Comparison of ENCODE assay signal across 2 cellular contexts in the genomic region with DNA sequence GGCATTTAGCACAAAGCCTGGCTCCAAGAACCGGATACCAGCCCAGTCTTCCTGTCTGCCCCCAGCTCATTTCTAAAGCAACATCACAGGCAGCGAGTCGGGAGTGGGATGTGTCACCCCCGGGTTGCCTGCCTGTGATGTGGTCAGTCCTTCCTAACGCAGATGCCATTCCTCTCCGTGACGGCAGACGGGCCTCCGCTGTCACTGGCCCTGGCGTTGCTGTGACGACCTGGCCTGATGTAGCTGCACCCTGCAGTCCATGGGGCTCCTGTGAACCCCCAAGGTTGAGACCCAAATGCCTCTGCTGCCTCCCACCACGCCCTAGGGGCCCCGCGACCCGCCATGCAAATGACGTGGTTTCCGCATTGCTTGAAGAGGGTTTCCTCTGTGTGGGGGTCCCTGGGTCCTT.
TF ChIP-seq lines count a peak whose summit lies in the region.

No MANE protein-coding gene starts in this region.

TF ChIP-seq in GM12891, 5 proteins besides CTCF, POLR2A, EP300 and RAD21:
- no peak for TF ChIP-seq PAX5 (IDR thresholded peaks at IDR 0.05; ENCODE audit: insufficient read depth, low read length, severe bottlenecking)
- TF ChIP-seq SPI1 (IDR thresholded peaks at IDR 0.05; ENCODE audit: low read depth, low read length), result no peak
- TF ChIP-seq TAF1 (IDR thresholded peaks at IDR 0.05; ENCODE audit: low read depth, low read length), result no peak
- TF ChIP-seq POU2F2 (IDR thresholded peaks at IDR 0.05; ENCODE audit: low read depth, low read length), result peak; percentile 91
- no peak for TF ChIP-seq POLR2AphosphoS5 (IDR thresholded peaks at IDR 0.05; ENCODE audit: low read depth, low read length)
TF ChIP-seq in GM12891: peak in this region for 1.

TF ChIP-seq in H1, 55 proteins besides CTCF, POLR2A, EP300 and RAD21:
- TF ChIP-seq SIN3A (conservative IDR thresholded peaks at IDR 0.05 in 1 of 2, IDR thresholded peaks at IDR 0.05 in 1 of 2; ENCODE audit: low read depth in 1 of 2, low read length in 2 of 2), result 0 out of 4 replicates have a peak, but pooled peaks of 1 of the 2 experiments have one; percentile 0
- no peak for TF ChIP-seq NANOG (IDR thresholded peaks at IDR 0.05; ENCODE audit: insufficient read depth, low read depth, low read length, poor library complexity, severe bottlenecking)
- TF ChIP-seq TAF1 (IDR thresholded peaks at IDR 0.05; ENCODE audit: low read depth, low read length), result no peak
- TF ChIP-seq HDAC2 (IDR thresholded peaks at IDR 0.05; ENCODE audit: borderline replicate concordance in 1 of 2, low read depth in 2 of 2, low read length in 2 of 2), result no peak
